In the genomic region with DNA sequence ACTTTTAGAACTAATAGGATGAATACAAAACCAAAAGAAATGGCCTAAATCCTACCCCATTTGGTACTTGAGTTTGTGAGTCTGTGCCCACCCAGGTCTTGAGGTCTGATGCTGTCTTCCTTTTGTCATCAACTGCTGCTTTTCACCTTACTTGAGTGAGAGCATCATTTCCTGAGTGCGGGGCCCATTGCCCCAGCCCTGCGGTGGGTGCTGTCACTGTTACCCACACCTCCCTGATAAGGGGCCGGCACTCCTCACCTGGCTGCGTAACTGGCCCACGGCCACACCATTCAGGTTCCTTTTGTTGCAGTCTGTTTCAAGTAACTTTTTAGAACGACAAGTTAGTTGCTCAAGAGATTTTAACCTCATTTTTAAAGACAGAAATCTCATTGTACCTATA, we compare ENCODE assay signal across 1 cellular context.
TF ChIP-seq lines count a peak whose summit lies in the region.

No MANE protein-coding gene starts in this region.

TF ChIP-seq in GM23338, 12 proteins besides CTCF, POLR2A, EP300 and RAD21 (continued from another document):
- TF ChIP-seq, protein P1, sequence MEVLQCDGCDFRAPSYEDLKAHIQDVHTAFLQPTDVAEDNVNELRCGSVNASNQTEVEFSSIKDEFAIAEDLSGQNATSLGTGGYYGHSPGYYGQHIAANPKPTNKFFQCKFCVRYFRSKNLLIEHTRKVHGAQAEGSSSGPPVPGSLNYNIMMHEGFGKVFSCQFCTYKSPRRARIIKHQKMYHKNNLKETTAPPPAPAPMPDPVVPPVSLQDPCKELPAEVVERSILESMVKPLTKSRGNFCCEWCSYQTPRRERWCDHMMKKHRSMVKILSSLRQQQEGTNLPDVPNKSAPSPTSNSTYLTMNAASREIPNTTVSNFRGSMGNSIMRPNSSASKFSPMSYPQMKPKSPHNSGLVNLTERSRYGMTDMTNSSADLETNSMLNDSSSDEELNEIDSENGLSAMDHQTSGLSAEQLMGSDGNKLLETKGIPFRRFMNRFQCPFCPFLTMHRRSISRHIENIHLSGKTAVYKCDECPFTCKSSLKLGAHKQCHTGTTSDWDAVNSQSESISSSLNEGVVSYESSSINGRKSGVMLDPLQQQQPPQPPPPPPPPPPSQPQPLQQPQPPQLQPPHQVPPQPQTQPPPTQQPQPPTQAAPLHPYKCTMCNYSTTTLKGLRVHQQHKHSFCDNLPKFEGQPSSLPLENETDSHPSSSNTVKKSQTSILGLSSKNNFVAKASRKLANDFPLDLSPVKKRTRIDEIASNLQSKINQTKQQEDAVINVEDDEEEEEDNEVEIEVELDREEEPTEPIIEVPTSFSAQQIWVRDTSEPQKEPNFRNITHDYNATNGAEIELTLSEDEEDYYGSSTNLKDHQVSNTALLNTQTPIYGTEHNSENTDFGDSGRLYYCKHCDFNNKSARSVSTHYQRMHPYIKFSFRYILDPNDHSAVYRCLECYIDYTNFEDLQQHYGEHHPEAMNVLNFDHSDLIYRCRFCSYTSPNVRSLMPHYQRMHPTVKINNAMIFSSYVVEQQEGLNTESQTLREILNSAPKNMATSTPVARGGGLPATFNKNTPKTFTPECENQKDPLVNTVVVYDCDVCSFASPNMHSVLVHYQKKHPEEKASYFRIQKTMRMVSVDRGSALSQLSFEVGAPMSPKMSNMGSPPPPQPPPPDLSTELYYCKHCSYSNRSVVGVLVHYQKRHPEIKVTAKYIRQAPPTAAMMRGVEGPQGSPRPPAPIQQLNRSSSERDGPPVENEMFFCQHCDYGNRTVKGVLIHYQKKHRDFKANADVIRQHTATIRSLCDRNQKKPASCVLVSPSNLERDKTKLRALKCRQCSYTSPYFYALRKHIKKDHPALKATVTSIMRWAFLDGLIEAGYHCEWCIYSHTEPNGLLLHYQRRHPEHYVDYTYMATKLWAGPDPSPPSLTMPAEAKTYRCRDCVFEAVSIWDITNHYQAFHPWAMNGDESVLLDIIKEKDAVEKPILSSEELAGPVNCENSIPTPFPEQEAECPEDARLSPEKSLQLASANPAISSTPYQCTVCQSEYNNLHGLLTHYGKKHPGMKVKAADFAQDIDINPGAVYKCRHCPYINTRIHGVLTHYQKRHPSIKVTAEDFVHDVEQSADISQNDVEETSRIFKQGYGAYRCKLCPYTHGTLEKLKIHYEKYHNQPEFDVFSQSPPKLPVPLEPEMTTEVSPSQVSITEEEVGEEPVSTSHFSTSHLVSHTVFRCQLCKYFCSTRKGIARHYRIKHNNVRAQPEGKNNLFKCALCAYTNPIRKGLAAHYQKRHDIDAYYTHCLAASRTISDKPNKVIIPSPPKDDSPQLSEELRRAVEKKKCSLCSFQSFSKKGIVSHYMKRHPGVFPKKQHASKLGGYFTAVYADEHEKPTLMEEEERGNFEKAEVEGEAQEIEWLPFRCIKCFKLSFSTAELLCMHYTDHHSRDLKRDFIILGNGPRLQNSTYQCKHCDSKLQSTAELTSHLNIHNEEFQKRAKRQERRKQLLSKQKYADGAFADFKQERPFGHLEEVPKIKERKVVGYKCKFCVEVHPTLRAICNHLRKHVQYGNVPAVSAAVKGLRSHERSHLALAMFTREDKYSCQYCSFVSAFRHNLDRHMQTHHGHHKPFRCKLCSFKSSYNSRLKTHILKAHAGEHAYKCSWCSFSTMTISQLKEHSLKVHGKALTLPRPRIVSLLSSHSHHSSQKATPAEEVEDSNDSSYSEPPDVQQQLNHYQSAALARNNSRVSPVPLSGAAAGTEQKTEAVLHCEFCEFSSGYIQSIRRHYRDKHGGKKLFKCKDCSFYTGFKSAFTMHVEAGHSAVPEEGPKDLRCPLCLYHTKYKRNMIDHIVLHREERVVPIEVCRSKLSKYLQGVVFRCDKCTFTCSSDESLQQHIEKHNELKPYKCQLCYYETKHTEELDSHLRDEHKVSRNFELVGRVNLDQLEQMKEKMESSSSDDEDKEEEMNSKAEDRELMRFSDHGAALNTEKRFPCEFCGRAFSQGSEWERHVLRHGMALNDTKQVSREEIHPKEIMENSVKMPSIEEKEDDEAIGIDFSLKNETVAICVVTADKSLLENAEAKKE (CRISPR knock-in tag; IDR thresholded peaks at IDR 0.05), result no peak
- TF ChIP-seq STAT1 (IDR thresholded peaks at IDR 0.05; ENCODE audit: unreplicated experiment), result no peak
- TF ChIP-seq JUNB (IDR thresholded peaks at IDR 0.05; ENCODE audit: unreplicated experiment), result no peak
